Comparison of ENCODE assay signal across 22 cellular contexts in genomic region chr12:64580681-64581080, GRCh38. TPM values are rescaled to one million over a fixed set of nuclear protein-coding genes. Genes with fewer than 3 reads are reported as not detected.
DNase-seq lines count a peak whose midpoint lies in the region; ATAC-seq, FAIRE-seq and TF ChIP-seq lines count a peak whose summit lies in the region.
"Had no signal": no experiment of that assay in that cellular context is flagged by ENCODE, and none has a peak within 500 bp of the region (broad histone marks: within the 10 kb centered on the region; RNA-seq: fewer than 3 reads in every experiment).

No MANE protein-coding gene starts in this region.

- peaks cover 23% of the 10 kb centered on the region for H3K4me1 Mint-ChIP-seq in T-helper 17 cell

- DNase-seq in T-helper 17 cell (no peak), mesenchymal stem cell (peak; percentile 23), sigmoid colon (peak; percentile 2), left cardiac atrium (no peak), HTR-8/SVneo (ENCODE audit: insufficient read length, low spot score) (no peak)
- no peak for DNase-seq in activated CD4-positive, CD25-positive, alpha-beta regulatory T cell (lab: John Stamatoyannopoulos, UW)
- DNase-seq: CD4-positive, CD25-positive, alpha-beta regulatory T cell; CD8-positive, alpha-beta T cell; DMS 273 treated with DMSO at 0.1 percent for 48 hours; DMS79; EL; GDM1; GOT3; HFFc6 had no signal

- H2AK5ac ChIP-seq in mesenchymal stem cell (ENCODE audit: low read length, severe bottlenecking), result no peak overlapping the region

- no peaks in the 10 kb centered on the region for H3K36me3 Mint-ChIP-seq in T-helper 17 cell (ENCODE audit: low read depth)
- H3K36me3 Mint-ChIP-seq: CD4-positive, CD25-positive, alpha-beta regulatory T cell; CD8-positive, alpha-beta T cell had no signal

- no peak overlapping the region for H3K14ac ChIP-seq in mesenchymal stem cell (ENCODE audit: low read length in 2 of 2)

- H3K27ac Mint-ChIP-seq in T-helper 17 cell, result peak overlapping the region; percentile 34
- H3K27ac Mint-ChIP-seq: B cell; CD8-positive, alpha-beta T cell; HFFc6 had no signal

- H4K91ac ChIP-seq in mesenchymal stem cell (ENCODE audit: low read length), result no peak overlapping the region

- intact Hi-C loops in sigmoid colon (cut with DNase I) (no loop called here), left cardiac atrium (cut with DNase I) (no loop called here)

- no peak for TF ChIP-seq CTCF in sigmoid colon (IDR thresholded peaks at IDR 0.05)

- H3K27me3 ChIP-seq in mesenchymal stem cell (ENCODE audit: control insufficient read depth in 1 of 2, insufficient read depth in 1 of 2, low read length in 2 of 2) (peaks cover 3 to 4% of the 10 kb centered on the region in 2 experiments), sigmoid colon (no peaks in the 10 kb centered on the region)
- H3K27me3 ChIP-seq: BLaER1 had no signal

- no peak for TF ChIP-seq POLR2A in sigmoid colon (IDR thresholded peaks at IDR 0.05)

- H2BK12ac ChIP-seq in mesenchymal stem cell (ENCODE audit: low read length in 2 of 2), result no peak overlapping the region

- no peaks in the 10 kb centered on the region for H3K27me3 Mint-ChIP-seq in T-helper 17 cell

- no peak overlapping the region for H3K18ac ChIP-seq in mesenchymal stem cell (ENCODE audit: low read depth in 1 of 2, low read length in 2 of 2)

- no peak overlapping the region for H2AFZ ChIP-seq in mesenchymal stem cell (ENCODE audit: low read depth, low read length)

- H3K4ac ChIP-seq in mesenchymal stem cell (ENCODE audit: low read depth in 1 of 2, low read length in 2 of 2), result no peak overlapping the region

- H3K9me3 ChIP-seq in T-helper 17 cell (ENCODE audit: control insufficient read depth, low read length, poor library complexity, severe bottlenecking) (no peaks in the 10 kb centered on the region), mesenchymal stem cell (ENCODE audit: control insufficient read depth, low read length) (peaks cover under 1% of the 10 kb centered on the region), sigmoid colon (no peaks in the 10 kb centered on the region)
- H3K9me3 ChIP-seq: HAP-1 had no signal

- no peak overlapping the region for H2BK5ac ChIP-seq in mesenchymal stem cell (ENCODE audit: low read depth, low read length, poor library complexity, severe bottlenecking)

- H3K79me1 ChIP-seq in mesenchymal stem cell (replicated peaks; ENCODE audit: low read length, poor library complexity, severe bottlenecking), result no peaks in the 10 kb centered on the region

- TF ChIP-seq EP300 in sigmoid colon (IDR thresholded peaks at IDR 0.05), result no peak

- no peak overlapping the region for H4K8ac ChIP-seq in mesenchymal stem cell (ENCODE audit: low read length)

- no peaks in the 10 kb centered on the region for H3K4me1 ChIP-seq in mesenchymal stem cell (ENCODE audit: control insufficient read depth, insufficient read depth, low read depth, low read length)
- no peaks in the 10 kb centered on the region for H3K4me1 ChIP-seq in sigmoid colon

- no peak overlapping the region for H3K9ac ChIP-seq in mesenchymal stem cell (ENCODE audit: low read length)
- H3K9ac ChIP-seq: BLaER1 had no signal

- no peak overlapping the region for H2BK120ac ChIP-seq in mesenchymal stem cell (ENCODE audit: low read depth, low read length)

- 60% methylated on average over 2 of the region's 2 CpGs for WGBS in mesenchymal stem cell
- WGBS in sigmoid colon, 2 donors, result 75 to 78% methylated on average over 2 of the region's 2 CpGs

- no peak overlapping the region for H3K4me3 ChIP-seq in mesenchymal stem cell (ENCODE audit: insufficient read depth in 1 of 2, low read depth in 1 of 2, low read length in 2 of 2)
- H3K4me3 ChIP-seq in sigmoid colon, result no peak overlapping the region
- H3K4me3 ChIP-seq: BLaER1, GM12878, HAP-1 had no signal

- no peak overlapping the region for H3K23ac ChIP-seq in mesenchymal stem cell (ENCODE audit: low read length in 2 of 2)

- no peak overlapping the region for H2BK15ac ChIP-seq in mesenchymal stem cell (ENCODE audit: low read depth, poor library complexity, severe bottlenecking)

- no peak for ATAC-seq in T-helper 17 cell
- ATAC-seq in left cardiac atrium, result no peak
- ATAC-seq: CD8-positive, alpha-beta T cell; GM12878 had no signal

- FAIRE-seq in HTR-8/SVneo (lab: Jason Lieb, UNC), result no peak
- FAIRE-seq: D721Med, GM12878, GM19239, H54 had no signal

- no peak overlapping the region for H3K4me2 ChIP-seq in mesenchymal stem cell (ENCODE audit: low read length, poor library complexity, severe bottlenecking)
- H3K4me2 ChIP-seq: BLaER1 had no signal

- no peak overlapping the region for H3K27ac ChIP-seq in mesenchymal stem cell (ENCODE audit: low read length, poor library complexity, severe bottlenecking)
- no peak overlapping the region for H3K27ac ChIP-seq in sigmoid colon
- H3K27ac ChIP-seq: BLaER1, C4-2B had no signal

- H3K36me3 ChIP-seq in mesenchymal stem cell (ENCODE audit: control insufficient read depth in 1 of 2, insufficient read depth in 2 of 2, low read depth in 1 of 2, low read length in 2 of 2), result no peaks in the 10 kb centered on the region
- no peaks in the 10 kb centered on the region for H3K36me3 ChIP-seq in sigmoid colon
- H3K36me3 ChIP-seq: BLaER1, HAP-1 had no signal

- H3K4me3 Mint-ChIP-seq in T-helper 17 cell, result no peak overlapping the region
- H3K4me3 Mint-ChIP-seq: B cell; CD4-positive, CD25-positive, alpha-beta regulatory T cell; CD8-positive, alpha-beta T cell; HFFc6 had no signal

RNA-seq across cellular contexts. Expression of gene RASSF3, which starts 29.6 kb away (rescaled TPM):
- 100 to 1,000 TPM; 114 to 116 TPM for total RNA-seq in T-helper 17 cell
- polyA plus RNA-seq in mesenchymal stem cell (2013, experiment 1 of 2), result 30.7 TPM
- 32.3 TPM for polyA plus RNA-seq in mesenchymal stem cell (2013, experiment 2 of 2)
- 100 to 1,000 TPM; 143 to 348 (median 203) TPM for total RNA-seq in sigmoid colon
- polyA plus RNA-seq in sigmoid colon, result 100 to 1,000 TPM in 1 of 3 donors, 10 to 100 TPM in 2; 34.7 to 113 (median 65.5) TPM
- 100 to 1,000 TPM; 116 to 118 TPM for total RNA-seq in left cardiac atrium

Comparison
In these comparisons a context has a peak if more than half of its experiments do, and no peak if none do; other contexts are left out.
1. DNase-seq: peak in mesenchymal stem cell (single experiment) and sigmoid colon (single experiment); none in T-helper 17 cell (0 of 3), activated CD4-positive, CD25-positive, alpha-beta regulatory T cell (0 of 4), left cardiac atrium (single experiment) and HTR-8/SVneo (single experiment).